8 cellular contexts compared by ENCODE assay signal in genomic region chr2:17518212-17519154, GRCh38. TPM values are rescaled to one million over a fixed set of nuclear protein-coding genes. Genes with fewer than 3 reads are reported as not detected.
DNase-seq lines count a peak whose midpoint lies in the region; ATAC-seq and TF ChIP-seq lines count a peak whose summit lies in the region.

RAD51AP2 (minus strand) TSS chr2:17518440; CDS start chr2:17518415, 25 bp downstream.

- WGBS in thyroid gland, 2 donors = 5% methylated on average over 24 to 37 of the region's 38 CpGs

- peaks cover 5% of the 10 kb centered on the region in 2 donors for H3K4me1 ChIP-seq in thyroid gland

- ATAC-seq in GM21423 (IDR thresholded peaks at IDR 0.05; ENCODE audit: unreplicated experiment) (peak; percentile 80), HG03571 (IDR thresholded peaks at IDR 0.05; ENCODE audit: unreplicated experiment) (peak; percentile 80)
- ATAC-seq in CD4-positive, alpha-beta T cell (ENCODE audit: poor library complexity) = no peak

- H3K27ac Mint-ChIP-seq in mesothelial cell of epicardium = peak within 1 kb of the TSS; percentile 73
- H3K27ac Mint-ChIP-seq in CD4-positive, alpha-beta T cell = no peak within 1 kb of the TSS

- peak within 1 kb of the TSS; percentile 77 for H3K4me3 Mint-ChIP-seq in mesothelial cell of epicardium
- H3K4me3 Mint-ChIP-seq in CD4-positive, alpha-beta T cell = no peak within 1 kb of the TSS

- TF ChIP-seq CTCF in GM12864 (IDR thresholded peaks at IDR 0.05; ENCODE audit: low read depth, low read length, missing control alignments) (no peak), epithelial cell of esophagus (IDR thresholded peaks at IDR 0.05; ENCODE audit: insufficient read depth, low read depth, low read length, missing control alignments) (no peak), mesothelial cell of epicardium (IDR thresholded peaks at IDR 0.05; ENCODE audit: unreplicated experiment) (no peak), thyroid gland (IDR thresholded peaks at IDR 0.05) (no peak)
- no peak for TF ChIP-seq CTCF in CD4-positive, alpha-beta T cell (IDR thresholded peaks at IDR 0.05)

- H3K9me3 ChIP-seq in thyroid gland = no peaks in the 10 kb centered on the region
- no peaks in the 10 kb centered on the region for H3K9me3 ChIP-seq in CD4-positive, alpha-beta T cell (ENCODE audit: control insufficient read depth, low read length)

- no peaks in the 10 kb centered on the region for H3K36me3 ChIP-seq in thyroid gland

- POLR2A ChIA-PET in CD4-positive, alpha-beta T cell (lab: Charles Lee) = interaction anchor here (0.6 kb wide), 1 partner anchor 8 kb away, joined by 3 read pairs; no protein-coding TSS in a partner anchor

- H3K4me3 ChIP-seq in GM12864 (ENCODE audit: low read depth, low read length) (peak within 1 kb of the TSS; percentile 65), epithelial cell of esophagus (ENCODE audit: low read length) (peak within 1 kb of the TSS; percentile 60), thyroid gland (replicated peaks in 1 of 3) (peak within 1 kb of the TSS in 2 of 3 donors; percentile 20 to 28)

- peak; percentile 56 for DNase-seq in GM12864 (ENCODE audit: low read depth)
- DNase-seq in SHP77 treated with DMSO at 0.1 percent for 48 hours (lab: John Stamatoyannopoulos, UW) = peak; percentile 18
- peak; percentile 86 for DNase-seq in epithelial cell of esophagus (ENCODE audit: low read depth)
- peak; percentile 59 to 79 for DNase-seq in mesothelial cell of epicardium (ENCODE audit: low spot score in 2 of 2, unreplicated experiment in 2 of 2)
- DNase-seq in thyroid gland = peak; percentile 84 to 88
- no peak for DNase-seq in CD4-positive, alpha-beta T cell

- peaks cover 5% of the 10 kb centered on the region for H3K27me3 Mint-ChIP-seq in mesothelial cell of epicardium (ENCODE audit: low read depth)
- H3K27me3 Mint-ChIP-seq in CD4-positive, alpha-beta T cell = peaks cover 37% of the 10 kb centered on the region

- CTCF ChIA-PET in CD4-positive, alpha-beta T cell (lab: Charles Lee) = no interaction called here

- H3K27ac ChIP-seq in thyroid gland = no peak within 1 kb of the TSS
- H3K27ac ChIP-seq in CD4-positive, alpha-beta T cell (ENCODE audit: low read depth, low read length) = no peak within 1 kb of the TSS

- no peaks in the 10 kb centered on the region for H3K36me3 Mint-ChIP-seq in mesothelial cell of epicardium
- no peaks in the 10 kb centered on the region for H3K36me3 Mint-ChIP-seq in CD4-positive, alpha-beta T cell (ENCODE audit: low read depth)

- H3K27me3 ChIP-seq in thyroid gland = no peaks in the 10 kb centered on the region
- H3K27me3 ChIP-seq in CD4-positive, alpha-beta T cell (ENCODE audit: control insufficient read depth, insufficient read depth, low read length) = peaks cover 19% of the 10 kb centered on the region

- no peaks in the 10 kb centered on the region for H3K9me3 Mint-ChIP-seq in mesothelial cell of epicardium
- H3K9me3 Mint-ChIP-seq in CD4-positive, alpha-beta T cell = no peaks in the 10 kb centered on the region

- peak in 1 of 2 donors; percentile 43 for TF ChIP-seq POLR2A in thyroid gland (IDR thresholded peaks at IDR 0.05)

- H3K4me1 Mint-ChIP-seq in mesothelial cell of epicardium = peaks cover 9% of the 10 kb centered on the region
- H3K4me1 Mint-ChIP-seq in CD4-positive, alpha-beta T cell (ENCODE audit: low read depth) = no peaks in the 10 kb centered on the region

- intact Hi-C loops in thyroid gland (cut with DNase I) = no loop called here
- intact Hi-C loops in CD4-positive, alpha-beta T cell (cut with DNase I, micrococcal nuclease) = no loop called here

RNA-seq across cellular contexts. Expression of gene RAD51AP2, which starts in this region (rescaled TPM):
- total RNA-seq in mesothelial cell of epicardium (0.13 to 0.18 TPM (median 0.16 TPM) in 3 replicates), thyroid gland (under 1 TPM in 2 of 4 donors, not detected in 2; 0.11 to 0.13 TPM)
- total RNA-seq in CD4-positive, alpha-beta T cell = not detected

Comparison
In these comparisons a context has a peak if more than half of its experiments do, and no peak if none do; other contexts are left out.
1. Peak in DNase-seq in mesothelial cell of epicardium; RNA of the gene not detected or under 1 TPM.
2. Peak in DNase-seq and H3K4me3 ChIP-seq in thyroid gland; RNA of the gene not detected or under 1 TPM.
3. DNase-seq: peak in GM12864 (single experiment), SHP77 treated with DMSO at 0.1 percent for 48 hours (single experiment) and epithelial cell of esophagus (single experiment); none in CD4-positive, alpha-beta T cell (0 of 10).
4. Peak in every context shown above with its lines, with median percentiles within 50 percentile points of each other: H3K4me3 ChIP-seq.